ENCODE assay signal across 10 cellular contexts in the genomic region with DNA sequence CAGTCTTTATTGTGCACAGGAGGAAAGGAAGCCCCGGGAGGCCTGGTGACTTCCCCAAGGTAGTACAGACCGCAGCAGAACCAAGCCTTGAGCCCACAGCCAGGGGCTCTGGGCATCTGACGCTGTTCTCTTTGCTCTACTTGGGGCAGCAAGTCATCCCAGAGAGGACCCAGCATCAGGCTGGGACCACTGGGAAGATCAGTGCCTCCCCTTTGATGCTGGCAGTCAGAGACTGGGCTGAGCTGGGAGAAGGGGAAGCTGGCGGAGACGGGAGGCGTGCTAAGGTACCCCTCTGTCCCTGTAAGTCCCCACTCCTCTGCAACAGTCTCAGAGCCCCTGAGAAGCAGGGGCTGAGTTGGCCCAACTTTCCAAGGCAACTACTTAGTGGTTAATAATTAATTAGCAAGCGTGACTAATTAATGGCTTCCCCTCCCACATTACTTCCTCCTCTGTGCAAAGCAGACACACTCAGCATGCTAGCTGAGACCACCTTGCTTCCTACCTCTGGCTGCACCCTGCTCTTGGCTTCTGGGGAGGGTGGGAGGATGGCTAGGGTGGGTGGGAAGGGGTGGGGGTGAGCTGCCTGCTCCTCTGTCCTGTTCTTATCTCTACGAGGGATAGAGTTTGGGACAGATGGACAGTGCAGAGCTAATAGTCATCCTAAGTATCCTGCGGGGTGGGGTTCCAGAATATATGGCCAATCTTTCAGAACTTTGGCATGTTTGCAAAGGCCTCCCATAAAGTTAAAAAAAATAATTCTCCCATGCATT. TPM values are rescaled to one million over a fixed set of nuclear protein-coding genes. Genes with fewer than 3 reads are reported as not detected.
DNase-seq lines count a peak whose midpoint lies in the region; ATAC-seq and TF ChIP-seq lines count a peak whose summit lies in the region.
"Had no signal": no experiment of that assay in that cellular context is flagged by ENCODE, and none has a peak within 500 bp of the region (broad histone marks: within the 10 kb centered on the region; RNA-seq: fewer than 3 reads in every experiment).

No MANE protein-coding gene starts in this region.

- H3K9me3 Mint-ChIP-seq in WTC11, result no peaks in the 10 kb centered on the region
- H3K9me3 Mint-ChIP-seq in CD14-positive monocyte, result peaks cover 0 to 8% (median 0%) of the 10 kb centered on the region in 7 donors

- H3K27ac Mint-ChIP-seq in WTC11 (peak overlapping the region; percentile 86; the same call in 1 of the 2 replicates), CD14-positive monocyte (no peak overlapping the region)

- peaks cover 0 to 9% of the 10 kb centered on the region in 2 donors for H3K4me1 ChIP-seq in muscle layer of duodenum (ENCODE audit: control insufficient read depth in 1 of 2, insufficient read depth in 2 of 2, low read length in 2 of 2)

- DNase-seq in WTC11 (ENCODE audit: low spot score), result no peak
- no peak for DNase-seq in CD14-positive monocyte (ENCODE audit: low spot score)
- DNase-seq in GM10266 (ENCODE audit: extremely low spot score), result no peak
- no peak for DNase-seq in activated naive CD4-positive, alpha-beta T cell treated with anti-CD3 and anti-CD28 coated beads, Interleukin-2, amount 50 U/mL, for 16 hours
- no peak for DNase-seq in NCI-H226
- DNase-seq: activated CD4-positive, alpha-beta T cell treated with anti-CD3 and anti-CD28 coated beads for 48 hours; NCI-H2171 had no signal

- peak overlapping the region in 1 of 2 donors; percentile 65 for H3K4me3 ChIP-seq in muscle layer of duodenum (ENCODE audit: low read depth in 1 of 2, low read length in 2 of 2)

- CTCF ChIA-PET in WTC11 (lab: Charles Lee), result interaction anchor here (0.6 to 4.8 kb wide), 16 partner anchors 7 to 337 kb away, joined by 3 to 23 read pairs (median 4); no protein-coding TSS in a partner anchor

- peaks cover 24% of the 10 kb centered on the region for H3K36me3 Mint-ChIP-seq in WTC11
- H3K36me3 Mint-ChIP-seq in CD14-positive monocyte, result no peaks in the 10 kb centered on the region

- peaks cover 61% of the 10 kb centered on the region for H3K4me1 Mint-ChIP-seq in WTC11
- peaks cover 45% of the 10 kb centered on the region for H3K4me1 Mint-ChIP-seq in CD14-positive monocyte

- peak overlapping the region; percentile 93 for H3K27ac ChIP-seq in muscle layer of duodenum (ENCODE audit: low read length)

- intact Hi-C loops in CD14-positive monocyte (cut with micrococcal nuclease), result no loop called here

- H3K27me3 ChIP-seq in muscle layer of duodenum (ENCODE audit: low read depth, low read length), result no peaks in the 10 kb centered on the region

- ATAC-seq in GM18861 (IDR thresholded peaks at IDR 0.05; ENCODE audit: unreplicated experiment) (peak; percentile 81), HG03095 (IDR thresholded peaks at IDR 0.05; ENCODE audit: unreplicated experiment) (peak; percentile 30), WTC11 (no peak)

- TF ChIP-seq CTCF in WTC11 (IDR thresholded peaks at IDR 0.05) (no peak), CD14-positive monocyte (IDR thresholded peaks at IDR 0.05) (no peak), GM10266 (IDR thresholded peaks at IDR 0.05; ENCODE audit: control insufficient read depth, insufficient read depth, low read depth, missing control alignments) (no peak)

- peaks cover 0 to 3% of the 10 kb centered on the region in 2 donors for H3K36me3 ChIP-seq in muscle layer of duodenum (ENCODE audit: control insufficient read depth in 1 of 2, insufficient read depth in 2 of 2, low read length in 2 of 2)

- no peaks in the 10 kb centered on the region for H3K9me3 ChIP-seq in muscle layer of duodenum (ENCODE audit: control insufficient read depth in 1 of 2, low read length in 2 of 2)

- H3K4me3 Mint-ChIP-seq in WTC11 (peak overlapping the region; percentile 36; the same call in 1 of the 2 replicates), CD14-positive monocyte (no peak overlapping the region)

- no peaks in the 10 kb centered on the region for H3K27me3 Mint-ChIP-seq in WTC11 (ENCODE audit: low read depth)
- H3K27me3 Mint-ChIP-seq in CD14-positive monocyte (ENCODE audit: low read depth in 3 of 3), result peaks cover 19 to 26% (median 22%) of the 10 kb centered on the region in 3 donors

- POLR2A ChIA-PET in WTC11 (lab: Charles Lee), result interaction anchor here (1.0 kb wide), 1 partner anchor 334 kb away, joined by 7 read pairs; no protein-coding TSS in a partner anchor

TF ChIP-seq in WTC11, 78 proteins besides CTCF, POLR2A, EP300 and RAD21:
- TF ChIP-seq PRRX2 (CRISPR knock-in tag; IDR thresholded peaks at IDR 0.05) (no peak), RORB (CRISPR knock-in tag; IDR thresholded peaks at IDR 0.05) (no peak), IRF2 (CRISPR knock-in tag; IDR thresholded peaks at IDR 0.05; ENCODE audit: borderline replicate concordance, low read depth) (no peak), ZBTB21 (CRISPR knock-in tag; IDR thresholded peaks at IDR 0.05; ENCODE audit: borderline replicate concordance) (no peak), NR2C2 (CRISPR knock-in tag; IDR thresholded peaks at IDR 0.05) (no peak), JUN (CRISPR knock-in tag; IDR thresholded peaks at IDR 0.05) (no peak), GRHL2 (CRISPR knock-in tag; IDR thresholded peaks at IDR 0.05; ENCODE audit: insufficient replicate concordance, severe bottlenecking) (no peak), ZNF121 (CRISPR knock-in tag; IDR thresholded peaks at IDR 0.05) (no peak), TEAD4 (CRISPR knock-in tag; IDR thresholded peaks at IDR 0.05) (no peak)
- TF ChIP-seq, protein P1, sequence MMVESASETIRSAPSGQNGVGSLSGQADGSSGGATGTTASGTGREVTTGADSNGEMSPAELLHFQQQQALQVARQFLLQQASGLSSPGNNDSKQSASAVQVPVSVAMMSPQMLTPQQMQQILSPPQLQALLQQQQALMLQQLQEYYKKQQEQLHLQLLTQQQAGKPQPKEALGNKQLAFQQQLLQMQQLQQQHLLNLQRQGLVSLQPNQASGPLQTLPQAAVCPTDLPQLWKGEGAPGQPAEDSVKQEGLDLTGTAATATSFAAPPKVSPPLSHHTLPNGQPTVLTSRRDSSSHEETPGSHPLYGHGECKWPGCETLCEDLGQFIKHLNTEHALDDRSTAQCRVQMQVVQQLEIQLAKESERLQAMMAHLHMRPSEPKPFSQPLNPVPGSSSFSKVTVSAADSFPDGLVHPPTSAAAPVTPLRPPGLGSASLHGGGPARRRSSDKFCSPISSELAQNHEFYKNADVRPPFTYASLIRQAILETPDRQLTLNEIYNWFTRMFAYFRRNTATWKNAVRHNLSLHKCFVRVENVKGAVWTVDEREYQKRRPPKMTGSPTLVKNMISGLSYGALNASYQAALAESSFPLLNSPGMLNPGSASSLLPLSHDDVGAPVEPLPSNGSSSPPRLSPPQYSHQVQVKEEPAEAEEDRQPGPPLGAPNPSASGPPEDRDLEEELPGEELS (CRISPR knock-in tag; IDR thresholded peaks at IDR 0.05), result no peak
- TF ChIP-seq, protein P2, sequence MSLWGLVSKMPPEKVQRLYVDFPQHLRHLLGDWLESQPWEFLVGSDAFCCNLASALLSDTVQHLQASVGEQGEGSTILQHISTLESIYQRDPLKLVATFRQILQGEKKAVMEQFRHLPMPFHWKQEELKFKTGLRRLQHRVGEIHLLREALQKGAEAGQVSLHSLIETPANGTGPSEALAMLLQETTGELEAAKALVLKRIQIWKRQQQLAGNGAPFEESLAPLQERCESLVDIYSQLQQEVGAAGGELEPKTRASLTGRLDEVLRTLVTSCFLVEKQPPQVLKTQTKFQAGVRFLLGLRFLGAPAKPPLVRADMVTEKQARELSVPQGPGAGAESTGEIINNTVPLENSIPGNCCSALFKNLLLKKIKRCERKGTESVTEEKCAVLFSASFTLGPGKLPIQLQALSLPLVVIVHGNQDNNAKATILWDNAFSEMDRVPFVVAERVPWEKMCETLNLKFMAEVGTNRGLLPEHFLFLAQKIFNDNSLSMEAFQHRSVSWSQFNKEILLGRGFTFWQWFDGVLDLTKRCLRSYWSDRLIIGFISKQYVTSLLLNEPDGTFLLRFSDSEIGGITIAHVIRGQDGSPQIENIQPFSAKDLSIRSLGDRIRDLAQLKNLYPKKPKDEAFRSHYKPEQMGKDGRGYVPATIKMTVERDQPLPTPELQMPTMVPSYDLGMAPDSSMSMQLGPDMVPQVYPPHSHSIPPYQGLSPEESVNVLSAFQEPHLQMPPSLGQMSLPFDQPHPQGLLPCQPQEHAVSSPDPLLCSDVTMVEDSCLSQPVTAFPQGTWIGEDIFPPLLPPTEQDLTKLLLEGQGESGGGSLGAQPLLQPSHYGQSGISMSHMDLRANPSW (CRISPR knock-in tag; conservative IDR thresholded peaks at IDR 0.05; ENCODE audit: low read depth), result no peak

RNA-seq across cellular contexts. Expression of a gene that starts 1.3 kb away (rescaled TPM):
- 41.2 to 47.9 TPM (median 47.6 TPM) in 3 replicates for total RNA-seq in WTC11 (2021)
- polyA plus RNA-seq in CD14-positive monocyte, result not detected

RNA-seq across cellular contexts. Expression of a gene that starts 23.2 kb away (rescaled TPM):
- 0.14 to 0.16 TPM in 2 of 3 replicates, not detected in the other for total RNA-seq in WTC11 (2021)
- polyA plus RNA-seq in CD14-positive monocyte, result under 1 TPM in 1 of 2 donors, not detected in 1; 0.13 TPM
